Comparison of ENCODE assay signal across 31 cellular contexts in the genomic region with DNA sequence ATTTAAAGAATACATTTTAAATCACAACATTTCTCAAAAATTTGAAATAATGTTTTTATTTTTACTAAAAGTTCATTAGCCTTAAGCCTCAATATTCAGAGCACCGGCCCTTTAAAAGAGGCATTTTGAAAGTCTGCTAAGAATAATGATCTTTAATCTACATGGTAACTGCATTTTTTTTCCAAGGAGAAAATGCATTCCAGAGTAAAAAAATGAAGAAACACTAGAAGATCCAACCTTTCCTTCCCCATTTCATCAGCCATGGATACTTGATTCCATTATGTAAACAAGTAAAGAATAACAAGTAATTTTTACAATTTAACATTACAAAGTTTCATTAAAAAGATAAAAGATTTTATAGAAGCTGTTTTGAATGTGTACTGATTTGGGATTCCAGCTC.
"Had no signal": no experiment of that assay in that cellular context is flagged by ENCODE, and none has a peak within 500 bp of the region (broad histone marks: within the 10 kb centered on the region; RNA-seq: fewer than 3 reads in every experiment).

No MANE protein-coding gene starts in this region.

- FAIRE-seq: endothelial cell of umbilical vein had no signal

- H3K4me3 ChIP-seq: adrenal gland, body of pancreas, coronary artery, esophagus squamous epithelium, heart left ventricle had no signal

- H3K4me1 ChIP-seq: adrenal gland, body of pancreas, esophagus squamous epithelium, heart left ventricle had no signal

- H3K27ac ChIP-seq: adrenal gland, body of pancreas, coronary artery, epithelial cell of prostate, esophagus squamous epithelium, heart left ventricle, WERI-Rb-1 had no signal

- H3K9me3 ChIP-seq: adrenal gland, body of pancreas, esophagus squamous epithelium, heart left ventricle had no signal

- H3K36me3 ChIP-seq: adrenal gland, WERI-Rb-1 had no signal

- DNase-seq: activated B cell treated with CpG ODN at 0.5 μM for 24 hours; activated CD4-positive, alpha-beta T cell treated with anti-CD3 and anti-CD28 coated beads for 48 hours; activated CD4-positive, alpha-beta T cell treated with anti-CD3 and anti-CD28 coated beads, Interleukin-2, amount 50 U/mL, for 1 hour; activated CD4-positive, alpha-beta T cell treated with anti-CD3 and anti-CD28 coated beads, Interleukin-2, amount 50 U/mL, for 48 hours; activated CD8-positive, alpha-beta memory T cell treated with anti-CD3 and anti-CD28 coated beads for 24 hours; activated CD8-positive, alpha-beta T cell treated with anti-CD3 and anti-CD28 coated beads for 36 hours; activated effector memory CD4-positive, alpha-beta T cell treated with Interleukin-2 at 50 U/mL for 16 hours; activated gamma-delta T cell treated with Interleukin-2 at 50 U/mL for 16 hours; activated naive CD4-positive, alpha-beta T cell treated with anti-CD3 and anti-CD28 coated beads, Interleukin-2, amount 50 U/mL, for 16 hours; activated naive CD4-positive, alpha-beta T cell treated with Interleukin-2 at 50 U/mL for 16 hours; activated T-cell treated with anti-CD3 and anti-CD28 coated beads, Interleukin-2, amount 50 U/mL, for 4 hours; adrenal gland; amygdala; aorta; body of pancreas; caudate nucleus; cerebellar nuclear complex; dermis blood vessel endothelial cell; effector CD4-positive, alpha-beta T cell; effector memory CD8-positive, alpha-beta T cell; esophagus squamous epithelium; foreskin melanocyte; glutamatergic neuron; heart left ventricle; SW 1271; T-cell; T1000; WERI-Rb-1 had no signal

- H3K27me3 ChIP-seq: adrenal gland, body of pancreas, esophagus squamous epithelium, heart left ventricle had no signal
